1 cellular context compared by ENCODE assay signal in genomic region chr5:173329370-173330150, GRCh38.
TF ChIP-seq lines count a peak whose summit lies in the region.

No MANE protein-coding gene starts in this region.

TF ChIP-seq in GM23338, 12 proteins besides CTCF, POLR2A, EP300 and RAD21 (continued from another document):
- no peak for TF ChIP-seq REST (IDR thresholded peaks at IDR 0.05; ENCODE audit: unreplicated experiment)
TF ChIP-seq in GM23338: peak in this region for 3.
